Comparison of ENCODE assay signal across 1 cellular context in genomic region chr1:226407497-226408284, GRCh38.
TF ChIP-seq lines count a peak whose summit lies in the region.

TSS of gene PARP1 (minus strand) at chr1:226408093. CDS start at chr1:226407929, 164 bp downstream.

TF ChIP-seq in SK-N-SH, 30 proteins besides CTCF, POLR2A, EP300 and RAD21 (continued from another document):
- TF ChIP-seq NRF1 (IDR thresholded peaks at IDR 0.05; ENCODE audit: low read depth, low read length) (no peak), MAX (IDR thresholded peaks at IDR 0.05; ENCODE audit: low read depth) (peak; percentile 87), ELF1 (IDR thresholded peaks at IDR 0.05) (no peak), MEF2A (IDR thresholded peaks at IDR 0.05; ENCODE audit: borderline replicate concordance, low read depth) (no peak), TCF12 (IDR thresholded peaks at IDR 0.05) (no peak), NFIC (IDR thresholded peaks at IDR 0.05; ENCODE audit: borderline replicate concordance) (no peak), JUND (IDR thresholded peaks at IDR 0.05) (no peak), RCOR1 (IDR thresholded peaks at IDR 0.05; ENCODE audit: low read length) (peak; percentile 67; the same call in 1 of the 2 replicates), MXI1 (IDR thresholded peaks at IDR 0.05; ENCODE audit: low read depth, low read length) (peak; percentile 94), FOXM1 (IDR thresholded peaks at IDR 0.05; ENCODE audit: low read depth) (no peak), POLR2AphosphoS5 (IDR thresholded peaks at IDR 0.05; ENCODE audit: low read depth, low read length) (peak; percentile 40; the same call in 1 of the 2 replicates), EZH2phosphoT487 (IDR thresholded peaks at IDR 0.05; ENCODE audit: borderline replicate concordance, low read depth) (no peak), ZBTB33 (IDR thresholded peaks at IDR 0.05; ENCODE audit: borderline replicate concordance, low read depth) (0 out of 2 replicates have a peak, but pooled peaks have one; percentile 16), GABPA (IDR thresholded peaks at IDR 0.05; ENCODE audit: low read depth) (peak; percentile 41; the same call in 1 of the 2 replicates), IRF3 (IDR thresholded peaks at IDR 0.05; ENCODE audit: low read depth, low read length) (no peak), CHD2 (IDR thresholded peaks at IDR 0.05; ENCODE audit: low read length, partially characterized antibody) (peak; percentile 62), TEAD4 (IDR thresholded peaks at IDR 0.05; ENCODE audit: borderline replicate concordance, insufficient read depth) (no peak), GATA2 (CRISPR knock-in tag; IDR thresholded peaks at IDR 0.05) (0 out of 2 replicates have a peak, but pooled peaks have one; percentile 19)
